ENCODE assay signal across 1 cellular context in the genomic region with DNA sequence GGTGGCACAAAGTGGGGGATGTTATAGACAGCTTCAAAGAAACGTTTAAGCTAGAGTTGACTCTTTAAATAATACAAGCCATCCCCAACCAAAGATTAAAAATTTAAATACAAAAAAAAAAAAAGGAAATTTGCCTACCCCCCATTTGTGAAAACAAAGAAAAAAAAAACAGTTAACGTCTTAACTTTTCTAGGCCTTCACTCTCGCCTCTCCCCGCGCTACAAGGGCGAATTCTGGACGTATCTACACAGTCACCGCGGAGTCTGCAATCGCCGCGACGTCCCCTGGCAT.
TF ChIP-seq lines count a peak whose summit lies in the region.

No MANE protein-coding gene starts in this region.

TF ChIP-seq in HEK293, 187 proteins besides CTCF, POLR2A, EP300 and RAD21 (continued from another document and continues in another):
- TF ChIP-seq, protein P1, sequence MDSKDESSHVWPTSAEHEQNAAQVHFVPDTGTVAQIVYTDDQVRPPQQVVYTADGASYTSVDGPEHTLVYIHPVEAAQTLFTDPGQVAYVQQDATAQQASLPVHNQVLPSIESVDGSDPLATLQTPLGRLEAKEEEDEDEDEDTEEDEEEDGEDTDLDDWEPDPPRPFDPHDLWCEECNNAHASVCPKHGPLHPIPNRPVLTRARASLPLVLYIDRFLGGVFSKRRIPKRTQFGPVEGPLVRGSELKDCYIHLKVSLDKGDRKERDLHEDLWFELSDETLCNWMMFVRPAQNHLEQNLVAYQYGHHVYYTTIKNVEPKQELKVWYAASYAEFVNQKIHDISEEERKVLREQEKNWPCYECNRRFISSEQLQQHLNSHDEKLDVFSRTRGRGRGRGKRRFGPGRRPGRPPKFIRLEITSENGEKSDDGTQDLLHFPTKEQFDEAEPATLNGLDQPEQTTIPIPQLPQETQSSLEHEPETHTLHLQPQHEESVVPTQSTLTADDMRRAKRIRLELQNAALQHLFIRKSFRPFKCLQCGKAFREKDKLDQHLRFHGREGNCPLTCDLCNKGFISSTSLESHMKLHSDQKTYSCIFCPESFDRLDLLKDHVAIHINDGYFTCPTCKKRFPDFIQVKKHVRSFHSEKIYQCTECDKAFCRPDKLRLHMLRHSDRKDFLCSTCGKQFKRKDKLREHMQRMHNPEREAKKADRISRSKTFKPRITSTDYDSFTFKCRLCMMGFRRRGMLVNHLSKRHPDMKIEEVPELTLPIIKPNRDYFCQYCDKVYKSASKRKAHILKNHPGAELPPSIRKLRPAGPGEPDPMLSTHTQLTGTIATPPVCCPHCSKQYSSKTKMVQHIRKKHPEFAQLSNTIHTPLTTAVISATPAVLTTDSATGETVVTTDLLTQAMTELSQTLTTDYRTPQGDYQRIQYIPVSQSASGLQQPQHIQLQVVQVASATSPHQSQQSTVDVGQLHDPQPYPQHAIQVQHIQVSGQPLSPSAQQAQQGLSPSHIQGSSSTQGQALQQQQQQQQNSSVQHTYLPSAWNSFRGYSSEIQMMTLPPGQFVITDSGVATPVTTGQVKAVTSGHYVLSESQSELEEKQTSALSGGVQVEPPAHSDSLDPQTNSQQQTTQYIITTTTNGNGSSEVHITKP (tag by site-specific recombination; IDR thresholded peaks at IDR 0.05) = peak; percentile 92
- peak; percentile 73 for TF ChIP-seq PRDM1 (tag by site-specific recombination; IDR thresholded peaks at IDR 0.05)
- TF ChIP-seq ZBTB8A (tag by site-specific recombination; IDR thresholded peaks at IDR 0.05) = no peak
- no peak for TF ChIP-seq ZNF19 (tag by site-specific recombination; IDR thresholded peaks at IDR 0.05; ENCODE audit: low read depth)
- no peak for TF ChIP-seq ZNF354C (tag by site-specific recombination; IDR thresholded peaks at IDR 0.05; ENCODE audit: borderline replicate concordance, low read depth)
- 0 out of 2 replicates have a peak, but pooled peaks have one; percentile 56 for TF ChIP-seq ZNF391 (tag by site-specific recombination; IDR thresholded peaks at IDR 0.05; ENCODE audit: borderline replicate concordance, low read depth)
- no peak for TF ChIP-seq ZNF433 (tag by site-specific recombination; IDR thresholded peaks at IDR 0.05; ENCODE audit: low read depth)
- no peak for TF ChIP-seq SALL2 (tag by site-specific recombination; IDR thresholded peaks at IDR 0.05; ENCODE audit: borderline replicate concordance)
- TF ChIP-seq ZNF585B (tag by site-specific recombination; IDR thresholded peaks at IDR 0.05) = no peak
- no peak for TF ChIP-seq ZNF768 (tag by site-specific recombination; IDR thresholded peaks at IDR 0.05)
- TF ChIP-seq ZFP3 (tag by site-specific recombination; IDR thresholded peaks at IDR 0.05; ENCODE audit: low read depth) = no peak
- TF ChIP-seq ZSCAN16 (tag by site-specific recombination; IDR thresholded peaks at IDR 0.05) = no peak
- TF ChIP-seq ZNF292 (tag by site-specific recombination; IDR thresholded peaks at IDR 0.05; ENCODE audit: borderline replicate concordance, low read depth) = no peak
- TF ChIP-seq ZFHX2 (tag by site-specific recombination; conservative IDR thresholded peaks at IDR 0.05) = no peak
- no peak for TF ChIP-seq ZNF664 (tag by site-specific recombination; IDR thresholded peaks at IDR 0.05)
- TF ChIP-seq ZNF707 (tag by site-specific recombination; IDR thresholded peaks at IDR 0.05) = no peak
- TF ChIP-seq, protein P2, sequence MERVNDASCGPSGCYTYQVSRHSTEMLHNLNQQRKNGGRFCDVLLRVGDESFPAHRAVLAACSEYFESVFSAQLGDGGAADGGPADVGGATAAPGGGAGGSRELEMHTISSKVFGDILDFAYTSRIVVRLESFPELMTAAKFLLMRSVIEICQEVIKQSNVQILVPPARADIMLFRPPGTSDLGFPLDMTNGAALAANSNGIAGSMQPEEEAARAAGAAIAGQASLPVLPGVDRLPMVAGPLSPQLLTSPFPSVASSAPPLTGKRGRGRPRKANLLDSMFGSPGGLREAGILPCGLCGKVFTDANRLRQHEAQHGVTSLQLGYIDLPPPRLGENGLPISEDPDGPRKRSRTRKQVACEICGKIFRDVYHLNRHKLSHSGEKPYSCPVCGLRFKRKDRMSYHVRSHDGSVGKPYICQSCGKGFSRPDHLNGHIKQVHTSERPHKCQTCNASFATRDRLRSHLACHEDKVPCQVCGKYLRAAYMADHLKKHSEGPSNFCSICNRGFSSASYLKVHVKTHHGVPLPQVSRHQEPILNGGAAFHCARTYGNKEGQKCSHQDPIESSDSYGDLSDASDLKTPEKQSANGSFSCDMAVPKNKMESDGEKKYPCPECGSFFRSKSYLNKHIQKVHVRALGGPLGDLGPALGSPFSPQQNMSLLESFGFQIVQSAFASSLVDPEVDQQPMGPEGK (tag by site-specific recombination; IDR thresholded peaks at IDR 0.05) = no peak; the same call in 1 of the 2 replicates
- no peak for TF ChIP-seq ZNF624 (tag by site-specific recombination; IDR thresholded peaks at IDR 0.05)
- TF ChIP-seq, protein P3, sequence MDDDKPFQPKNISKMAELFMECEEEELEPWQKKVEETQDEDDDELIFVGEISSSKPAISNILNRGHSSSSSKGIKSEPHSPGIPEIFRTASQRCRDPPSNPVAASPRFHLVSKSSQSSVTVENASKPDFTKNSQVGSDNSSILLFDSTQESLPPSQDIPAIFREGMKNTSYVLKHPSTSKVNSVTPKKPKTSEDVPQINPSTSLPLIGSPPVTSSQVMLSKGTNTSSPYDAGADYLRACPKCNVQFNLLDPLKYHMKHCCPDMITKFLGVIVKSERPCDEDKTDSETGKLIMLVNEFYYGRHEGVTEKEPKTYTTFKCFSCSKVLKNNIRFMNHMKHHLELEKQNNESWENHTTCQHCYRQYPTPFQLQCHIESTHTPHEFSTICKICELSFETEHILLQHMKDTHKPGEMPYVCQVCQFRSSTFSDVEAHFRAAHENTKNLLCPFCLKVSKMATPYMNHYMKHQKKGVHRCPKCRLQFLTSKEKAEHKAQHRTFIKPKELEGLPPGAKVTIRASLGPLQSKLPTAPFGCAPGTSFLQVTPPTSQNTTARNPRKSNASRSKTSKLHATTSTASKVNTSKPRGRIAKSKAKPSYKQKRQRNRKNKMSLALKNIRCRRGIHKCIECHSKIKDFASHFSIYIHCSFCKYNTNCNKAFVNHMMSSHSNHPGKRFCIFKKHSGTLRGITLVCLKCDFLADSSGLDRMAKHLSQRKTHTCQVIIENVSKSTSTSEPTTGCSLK (tag by site-specific recombination; IDR thresholded peaks at IDR 0.05) = no peak
- TF ChIP-seq ZNF274 (IDR thresholded peaks at IDR 0.05; ENCODE audit: low read length) = no peak
- no peak for TF ChIP-seq ZNF274 (tag by site-specific recombination; IDR thresholded peaks at IDR 0.05; ENCODE audit: borderline replicate concordance)
- TF ChIP-seq ZNF184 (tag by site-specific recombination; IDR thresholded peaks at IDR 0.05) = no peak
- 0 out of 2 replicates have a peak, but pooled peaks have one; percentile 31 for TF ChIP-seq ZNF501 (tag by site-specific recombination; IDR thresholded peaks at IDR 0.05)
- TF ChIP-seq MZF1 (tag by site-specific recombination; IDR thresholded peaks at IDR 0.05; ENCODE audit: borderline replicate concordance) = 0 out of 2 replicates have a peak, but pooled peaks have one; percentile 9
- TF ChIP-seq ZNF16 (tag by site-specific recombination; IDR thresholded peaks at IDR 0.05; ENCODE audit: low read depth) = no peak; the same call in 1 of the 2 replicates
- no peak for TF ChIP-seq ZSCAN30 (tag by site-specific recombination; IDR thresholded peaks at IDR 0.05)
- TF ChIP-seq ZNF121 (tag by site-specific recombination; IDR thresholded peaks at IDR 0.05) = no peak
- no peak for TF ChIP-seq ZNF23 (tag by site-specific recombination; IDR thresholded peaks at IDR 0.05; ENCODE audit: borderline replicate concordance)
- no peak for TF ChIP-seq ZNF610 (tag by site-specific recombination; IDR thresholded peaks at IDR 0.05; ENCODE audit: borderline replicate concordance)
- TF ChIP-seq ZNF670 (tag by site-specific recombination; IDR thresholded peaks at IDR 0.05; ENCODE audit: low read depth) = no peak
- TF ChIP-seq ZSCAN23 (tag by site-specific recombination; IDR thresholded peaks at IDR 0.05) = no peak
- no peak for TF ChIP-seq SP2 (tag by site-specific recombination; IDR thresholded peaks at IDR 0.05)
- TF ChIP-seq ZBTB1 (tag by site-specific recombination; IDR thresholded peaks at IDR 0.05) = 0 out of 2 replicates have a peak, but pooled peaks have one; percentile 5
- no peak for TF ChIP-seq ZNF549 (tag by site-specific recombination; IDR thresholded peaks at IDR 0.05)
- TF ChIP-seq ZNF416 (tag by site-specific recombination; IDR thresholded peaks at IDR 0.05) = no peak
- no peak for TF ChIP-seq ZBTB44 (tag by site-specific recombination; IDR thresholded peaks at IDR 0.05)
- TF ChIP-seq ZNF341 (tag by site-specific recombination; IDR thresholded peaks at IDR 0.05; ENCODE audit: low read depth) = no peak
- TF ChIP-seq, protein P4, sequence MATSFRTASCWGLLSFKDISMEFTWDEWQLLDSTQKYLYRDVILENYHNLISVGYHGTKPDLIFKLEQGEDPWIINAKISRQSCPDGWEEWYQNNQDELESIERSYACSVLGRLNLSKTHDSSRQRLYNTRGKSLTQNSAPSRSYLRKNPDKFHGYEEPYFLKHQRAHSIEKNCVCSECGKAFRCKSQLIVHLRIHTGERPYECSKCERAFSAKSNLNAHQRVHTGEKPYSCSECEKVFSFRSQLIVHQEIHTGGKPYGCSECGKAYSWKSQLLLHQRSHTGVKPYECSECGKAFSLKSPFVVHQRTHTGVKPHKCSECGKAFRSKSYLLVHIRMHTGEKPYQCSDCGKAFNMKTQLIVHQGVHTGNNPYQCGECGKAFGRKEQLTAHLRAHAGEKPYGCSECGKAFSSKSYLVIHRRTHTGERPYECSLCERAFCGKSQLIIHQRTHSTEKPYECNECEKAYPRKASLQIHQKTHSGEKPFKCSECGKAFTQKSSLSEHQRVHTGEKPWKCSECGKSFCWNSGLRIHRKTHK (tag by site-specific recombination; IDR thresholded peaks at IDR 0.05) = no peak
- TF ChIP-seq ZNF514 (tag by site-specific recombination; IDR thresholded peaks at IDR 0.05) = no peak
- no peak for TF ChIP-seq ZNF654 (tag by site-specific recombination; IDR thresholded peaks at IDR 0.05; ENCODE audit: low read depth)
- no peak for TF ChIP-seq EGR2 (tag by site-specific recombination; IDR thresholded peaks at IDR 0.05; ENCODE audit: low read depth)
- no peak for TF ChIP-seq ZNF157 (tag by site-specific recombination; IDR thresholded peaks at IDR 0.05)
- no peak for TF ChIP-seq BCL11B (tag by site-specific recombination; IDR thresholded peaks at IDR 0.05; ENCODE audit: low read depth)
- TF ChIP-seq, protein P5, sequence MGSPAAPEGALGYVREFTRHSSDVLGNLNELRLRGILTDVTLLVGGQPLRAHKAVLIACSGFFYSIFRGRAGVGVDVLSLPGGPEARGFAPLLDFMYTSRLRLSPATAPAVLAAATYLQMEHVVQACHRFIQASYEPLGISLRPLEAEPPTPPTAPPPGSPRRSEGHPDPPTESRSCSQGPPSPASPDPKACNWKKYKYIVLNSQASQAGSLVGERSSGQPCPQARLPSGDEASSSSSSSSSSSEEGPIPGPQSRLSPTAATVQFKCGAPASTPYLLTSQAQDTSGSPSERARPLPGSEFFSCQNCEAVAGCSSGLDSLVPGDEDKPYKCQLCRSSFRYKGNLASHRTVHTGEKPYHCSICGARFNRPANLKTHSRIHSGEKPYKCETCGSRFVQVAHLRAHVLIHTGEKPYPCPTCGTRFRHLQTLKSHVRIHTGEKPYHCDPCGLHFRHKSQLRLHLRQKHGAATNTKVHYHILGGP (tag by site-specific recombination; IDR thresholded peaks at IDR 0.05) = no peak
- no peak for TF ChIP-seq ZNF174 (tag by site-specific recombination; IDR thresholded peaks at IDR 0.05)
- TF ChIP-seq PRDM6 (tag by site-specific recombination; IDR thresholded peaks at IDR 0.05) = no peak
- no peak for TF ChIP-seq PRDM4 (tag by site-specific recombination; IDR thresholded peaks at IDR 0.05)
- TF ChIP-seq OVOL3 (tag by site-specific recombination; IDR thresholded peaks at IDR 0.05) = 0 out of 2 replicates have a peak, but pooled peaks have one; percentile 24
- TF ChIP-seq ZNF560 (tag by site-specific recombination; IDR thresholded peaks at IDR 0.05; ENCODE audit: borderline replicate concordance) = no peak
- peak; percentile 88; the same call in 1 of the 2 replicates for TF ChIP-seq ZNF335 (tag by site-specific recombination; conservative IDR thresholded peaks at IDR 0.05)
- TF ChIP-seq ZNF423 (tag by site-specific recombination; IDR thresholded peaks at IDR 0.05) = no peak
- TF ChIP-seq ZBTB20 (tag by site-specific recombination; IDR thresholded peaks at IDR 0.05) = no peak
